ENCODE assay signal across 17 cellular contexts in the genomic region with DNA sequence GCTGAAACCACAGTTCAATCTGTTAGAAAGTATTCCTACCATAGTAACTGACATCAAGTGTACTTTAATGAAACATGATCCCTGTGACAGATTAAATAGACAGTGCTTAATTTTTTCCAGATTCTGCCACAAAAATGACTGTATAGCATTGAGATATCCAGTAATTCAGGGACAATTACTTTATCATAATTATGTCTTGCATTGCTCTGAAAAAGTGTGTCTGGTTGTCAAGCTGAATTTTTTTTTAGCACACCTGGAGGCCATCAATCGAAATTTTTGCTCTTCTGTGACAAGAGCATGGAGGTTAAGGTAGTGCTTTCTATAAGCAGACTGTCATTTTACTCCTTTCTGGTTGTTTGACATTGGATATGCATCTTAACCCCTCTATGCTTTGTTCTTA.
"Had no signal": no experiment of that assay in that cellular context is flagged by ENCODE, and none has a peak within 500 bp of the region (broad histone marks: within the 10 kb centered on the region; RNA-seq: fewer than 3 reads in every experiment).

No MANE protein-coding gene starts in this region.

- H3K4me3 ChIP-seq: adrenal gland, dorsolateral prefrontal cortex, left lung, neural progenitor cell, pancreas, suprapubic skin had no signal

- H2AFZ ChIP-seq: neural progenitor cell had no signal

- H3K36me3 ChIP-seq: adrenal gland, left lung, neural progenitor cell, pancreas, suprapubic skin, WERI-Rb-1 had no signal

- H3K9me3 ChIP-seq: adrenal gland, pancreas, suprapubic skin had no signal

- H3K27ac ChIP-seq: adrenal gland, dorsolateral prefrontal cortex, left lung, neural progenitor cell, pancreas, suprapubic skin, WERI-Rb-1 had no signal

- ATAC-seq: activated CD4-positive, alpha-beta T cell treated with anti-CD3 and anti-CD28 coated beads for 36 hours; activated CD8-positive, alpha-beta memory T cell treated with anti-CD3 and anti-CD28 coated beads, Interleukin-2, amount 10 ng/mL, durations not matched to agents 7 days and 5 days; left lung; pancreas; sciatic nerve had no signal

- H3K27me3 ChIP-seq: adrenal gland, dorsolateral prefrontal cortex, left lung, neural progenitor cell, pancreas, suprapubic skin had no signal

- H3K4me2 ChIP-seq: neural progenitor cell had no signal

- DNase-seq: activated CD4-positive, alpha-beta memory T cell treated with anti-CD3 and anti-CD28 coated beads for 36 hours; activated CD4-positive, alpha-beta T cell treated with anti-CD3 and anti-CD28 coated beads for 36 hours; activated CD8-positive, alpha-beta memory T cell treated with anti-CD3 and anti-CD28 coated beads, Interleukin-2, amount 10 ng/mL, durations not matched to agents 7 days and 5 days; activated naive CD4-positive, alpha-beta T cell treated with anti-CD3 and anti-CD28 coated beads, Interleukin-2, amount 10 ng/mL, durations not matched to agents 7 days and 5 days; activated T-cell treated with anti-CD3 and anti-CD28 coated beads, Interleukin-2, amount 50 U/mL, for 1 hour; adrenal gland; dorsolateral prefrontal cortex; erythroblast; islet precursor cell; left lung; mammary epithelial cell; pancreas; trophoblast cell; WERI-Rb-1 had no signal

- H3K4me1 ChIP-seq: adrenal gland, left lung, neural progenitor cell, pancreas, suprapubic skin had no signal

- H3K9ac ChIP-seq: neural progenitor cell had no signal
